Comparison of ENCODE assay signal across 6 cellular contexts in the genomic region with DNA sequence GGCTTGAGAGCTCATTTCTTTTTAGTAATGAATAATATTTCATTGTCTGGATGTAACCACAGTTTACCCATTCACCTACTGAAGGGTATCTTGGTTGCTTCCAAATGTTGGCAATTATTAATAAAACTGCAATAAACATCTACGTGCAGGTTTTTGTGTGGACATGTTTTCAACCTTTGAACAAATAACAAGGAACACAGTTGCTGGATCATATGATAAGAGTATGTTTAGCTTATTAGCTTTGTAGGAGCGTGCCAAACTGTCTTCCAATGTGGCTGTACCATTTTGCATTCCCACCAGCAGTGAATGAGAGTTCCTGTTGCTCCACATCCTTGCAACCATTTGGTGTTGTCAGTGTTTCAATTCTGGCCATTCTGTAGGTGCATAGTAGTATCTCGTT.
"Had no signal": no experiment of that assay in that cellular context is flagged by ENCODE, and none has a peak within 500 bp of the region (broad histone marks: within the 10 kb centered on the region; RNA-seq: fewer than 3 reads in every experiment).

No MANE protein-coding gene starts in this region.

- H3K4me1 ChIP-seq: HAP-1 had no signal

- H3K27ac ChIP-seq: GM23248 had no signal

- DNase-seq: GM23248, GOT3, H7, IMR-90 had no signal

- H3K9me3 ChIP-seq: HAP-1 had no signal

- H3K4me3 ChIP-seq: GM23248, HAP-1, K562 had no signal

- ATAC-seq: K562 had no signal
